1 cellular context compared by ENCODE assay signal in the genomic region with DNA sequence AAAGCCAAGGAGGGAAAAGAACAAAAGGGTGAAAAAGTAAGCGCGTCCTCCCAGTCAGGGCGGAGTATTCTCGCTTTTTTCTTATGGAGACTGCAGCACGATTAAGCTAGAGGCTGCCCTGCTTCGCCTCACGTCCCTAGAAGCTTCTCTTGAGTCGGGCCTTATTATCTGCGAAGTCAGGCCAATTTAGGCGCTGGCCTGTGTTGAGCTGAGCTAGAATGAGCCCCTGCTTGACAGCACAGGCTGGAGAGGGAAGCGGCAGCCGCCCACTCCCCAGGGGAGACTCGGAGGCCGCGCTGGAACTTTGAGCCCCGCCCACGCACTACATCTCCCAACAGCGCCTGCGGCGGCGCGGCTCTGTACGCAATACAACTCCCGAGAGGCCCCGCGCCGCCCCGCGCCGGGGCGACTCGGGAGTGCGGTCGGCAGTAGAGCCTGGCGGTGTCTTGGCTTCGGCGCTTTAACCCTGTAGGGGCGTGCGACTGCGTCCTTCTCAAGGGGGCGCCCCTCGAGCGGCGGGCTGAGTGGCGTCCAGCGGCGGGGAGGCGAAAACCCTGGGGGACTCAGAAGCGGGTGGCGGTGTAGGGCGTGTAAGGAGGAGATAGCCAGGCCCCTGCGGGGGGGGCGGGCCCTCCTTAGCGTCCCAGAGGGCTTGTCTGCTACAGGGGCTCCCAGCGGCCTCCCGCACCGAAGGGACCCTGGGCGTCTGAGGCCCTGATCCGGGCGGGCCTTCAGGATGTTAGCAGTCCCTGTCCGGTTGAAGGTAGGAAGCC.
A peak's percentile ranks its signal among the peaks of the same experiment; 100 is the strongest.
TF ChIP-seq lines count a peak whose summit lies in the region.

No MANE protein-coding gene starts in this region.

TF ChIP-seq in IMR-90, 13 proteins besides CTCF, POLR2A, EP300 and RAD21 (continued from another document):
- TF ChIP-seq NFE2L2 (IDR thresholded peaks at IDR 0.05; ENCODE audit: low read depth, low read length) (no peak), MXI1 (IDR thresholded peaks at IDR 0.05; ENCODE audit: borderline replicate concordance, low read depth, low read length) (peak; percentile 54; the same call in 1 of the 2 replicates), RCOR1 (IDR thresholded peaks at IDR 0.05; ENCODE audit: insufficient replicate concordance, low read length) (no peak), MAZ (IDR thresholded peaks at IDR 0.05; ENCODE audit: borderline replicate concordance, low read depth, low read length) (no peak; the same call in 1 of the 2 replicates), SMC3 (IDR thresholded peaks at IDR 0.05; ENCODE audit: low read depth, low read length) (peak; percentile 18; the same call in 1 of the 2 replicates)
